In the genomic region with DNA sequence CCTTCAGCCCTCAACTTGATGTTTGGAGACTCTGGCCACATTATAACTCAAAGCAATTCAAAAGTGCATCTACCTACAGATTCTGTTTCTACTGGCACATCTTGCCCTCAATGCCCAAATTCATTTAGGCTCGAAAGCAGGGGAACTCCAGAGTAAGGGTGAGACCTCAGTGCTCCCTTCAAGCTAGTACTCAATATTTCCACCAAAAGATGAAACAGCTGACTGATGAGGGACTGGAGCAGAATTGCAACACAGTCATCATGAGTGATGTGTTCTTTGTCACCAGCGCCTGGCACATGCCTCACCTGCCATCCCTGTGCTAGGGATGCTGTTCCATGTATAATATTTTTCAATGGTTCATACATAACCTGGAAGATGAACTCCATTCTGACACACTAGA, we compare ENCODE assay signal across 31 cellular contexts.
"Had no signal": no experiment of that assay in that cellular context is flagged by ENCODE, and none has a peak within 500 bp of the region (broad histone marks: within the 10 kb centered on the region; RNA-seq: fewer than 3 reads in every experiment).

No MANE protein-coding gene starts in this region.

- DNase-seq: activated CD4-positive, alpha-beta T cell treated with anti-CD3 and anti-CD28 coated beads for 1 hour; activated CD4-positive, alpha-beta T cell treated with anti-CD3 and anti-CD28 coated beads, Interleukin-2, amount 10 ng/mL, durations not matched to agents 24 days and 14 days; activated CD4-positive, alpha-beta T cell treated with anti-CD3 and anti-CD28 coated beads, Interleukin-2, amount 50 U/mL, for 4 hours; activated CD4-positive, CD25-positive, alpha-beta regulatory T cell; activated CD8-positive, alpha-beta memory T cell treated with anti-CD3 and anti-CD28 coated beads for 24 hours; activated CD8-positive, alpha-beta memory T cell treated with anti-CD3 and anti-CD28 coated beads, Interleukin-2, amount 10 ng/mL, durations not matched to agents 7 days and 5 days; activated CD8-positive, alpha-beta memory T cell treated with anti-CD3 and anti-CD28 coated beads, Interleukin-2, amount 50 U/mL, for 48 hours; activated gamma-delta T cell treated with Interleukin-2 at 50 U/mL for 16 hours; activated naive CD4-positive, alpha-beta T cell treated with anti-CD3 and anti-CD28 coated beads for 36 hours; activated T-cell treated with anti-CD3 and anti-CD28 coated beads, Interleukin-2, amount 50 U/mL, for 1 hour; amniotic stem cell; aorta; brain microvascular endothelial cell; central memory CD4-positive, alpha-beta T cell; Karpas-422; KBM-7; MG63; NCI-H1048; NCI-H1436 treated with DMSO at 0.1 percent for 48 hours; NCI-H1694 treated with DMSO at 0.1 percent for 48 hours; NCI-H2029; NCI-H345; NCI-H524 treated with DMSO at 0.1 percent for 48 hours; SHP77; SJCRH30; T1000; WERI-Rb-1 had no signal

- H3K4me1 Mint-ChIP-seq: IgD-negative memory B cell had no signal

- H3K27me3 Mint-ChIP-seq: activated CD4-positive, alpha-beta T cell treated with anti-CD3 and anti-CD28 coated beads, Interleukin-2, amount 10 ng/mL, durations not matched to agents 24 days and 14 days; IgD-negative memory B cell had no signal

- H3K27me3 ChIP-seq: brain microvascular endothelial cell, MG63, SJCRH30 had no signal

- H3K27ac ChIP-seq: brain microvascular endothelial cell, SJCRH30, SK-N-MC, WERI-Rb-1 had no signal

- H3K27ac Mint-ChIP-seq: activated CD4-positive, alpha-beta T cell treated with anti-CD3 and anti-CD28 coated beads, Interleukin-2, amount 10 ng/mL, durations not matched to agents 24 days and 14 days; activated CD8-positive, alpha-beta memory T cell treated with anti-CD3 and anti-CD28 coated beads, Interleukin-2, amount 10 ng/mL, durations not matched to agents 7 days and 5 days; activated naive CD4-positive, alpha-beta T cell treated with anti-CD3 and anti-CD28 coated beads for 36 hours; IgD-negative memory B cell had no signal

- H3K36me3 ChIP-seq: brain microvascular endothelial cell, MG63, SJCRH30, WERI-Rb-1 had no signal

- H3K9me3 Mint-ChIP-seq: activated CD4-positive, alpha-beta T cell treated with anti-CD3 and anti-CD28 coated beads, Interleukin-2, amount 10 ng/mL, durations not matched to agents 24 days and 14 days; activated naive CD4-positive, alpha-beta T cell treated with anti-CD3 and anti-CD28 coated beads for 36 hours; activated naive CD4-positive, alpha-beta T cell treated with anti-CD3 and anti-CD28 coated beads, Interleukin-2, amount 50 U/mL, for 72 hours had no signal

- H3K4me3 Mint-ChIP-seq: activated CD4-positive, alpha-beta T cell treated with anti-CD3 and anti-CD28 coated beads, Interleukin-2, amount 10 ng/mL, durations not matched to agents 24 days and 14 days; activated CD8-positive, alpha-beta memory T cell treated with anti-CD3 and anti-CD28 coated beads, Interleukin-2, amount 10 ng/mL, durations not matched to agents 7 days and 5 days; activated naive CD4-positive, alpha-beta T cell treated with anti-CD3 and anti-CD28 coated beads for 36 hours had no signal

- ATAC-seq: activated CD8-positive, alpha-beta memory T cell treated with anti-CD3 and anti-CD28 coated beads, Interleukin-2, amount 10 ng/mL, durations not matched to agents 7 days and 5 days; Panc1 had no signal

- H3K4me3 ChIP-seq: MG63, SJCRH30, SK-N-MC had no signal

- H3K36me3 Mint-ChIP-seq: activated naive CD4-positive, alpha-beta T cell treated with anti-CD3 and anti-CD28 coated beads, Interleukin-2, amount 50 U/mL, for 72 hours; IgD-negative memory B cell had no signal

- H3K9me3 ChIP-seq: MG63, SJCRH30 had no signal
